Comparison of ENCODE assay signal across 29 cellular contexts in genomic region chr17:67353161-67353560, GRCh38.
"Had no signal": no experiment of that assay in that cellular context is flagged by ENCODE, and none has a peak within 500 bp of the region (broad histone marks: within the 10 kb centered on the region; RNA-seq: fewer than 3 reads in every experiment).

No MANE protein-coding gene starts in this region.

- DNase-seq: activated CD4-positive, alpha-beta memory T cell treated with anti-CD3 and anti-CD28 coated beads, Interleukin-2, amount 10 ng/mL, durations not matched to agents 7 days and 5 days; activated CD4-positive, alpha-beta T cell treated with anti-CD3 and anti-CD28 coated beads, Interleukin-2, amount 50 U/mL, for 1 hour; activated CD4-positive, CD25-positive, alpha-beta regulatory T cell; activated effector memory CD4-positive, alpha-beta T cell treated with Interleukin-2 at 50 U/mL for 16 hours; activated naive CD4-positive, alpha-beta T cell; activated T-cell treated with anti-CD3 and anti-CD28 coated beads, Interleukin-2, amount 50 U/mL, for 1 hour; amygdala; brain microvascular endothelial cell; cerebellar nuclear complex; KG1; MV-4-11; NCI-H1092 treated with DMSO at 0.1 percent for 48 hours; NCI-H1417 treated with DMSO at 0.1 percent for 48 hours; NCI-H1694; NCI-H2029; NCI-H2107; NCI-H2171 treated with DMSO at 0.1 percent for 48 hours; NCI-H226; NCI-H526; NCI-H82; Peyer's patch; Right ventricle myocardium superior; SJCRH30; SK-N-SH; SW 1271; T-helper 9 cell had no signal

- H3K27me3 Mint-ChIP-seq: activated CD4-positive, alpha-beta memory T cell treated with anti-CD3 and anti-CD28 coated beads, Interleukin-2, amount 10 ng/mL, durations not matched to agents 7 days and 5 days; activated naive CD8-positive, alpha-beta T cell; IgD-negative memory B cell had no signal

- H3K4me1 Mint-ChIP-seq: IgD-negative memory B cell had no signal

- H3K9me3 Mint-ChIP-seq: activated CD4-positive, alpha-beta memory T cell treated with anti-CD3 and anti-CD28 coated beads, Interleukin-2, amount 10 ng/mL, durations not matched to agents 7 days and 5 days; activated T-helper 1 cell treated with anti-CD3 and anti-CD28 coated beads, Interleukin-12 subunit alpha, Interleukin-12 subunit beta, Interleukin-2, Interleukin-4 antibody, amounts not matched to agents 30 ng/mL and 10 ng/mL and 1 ng/mL, durations not matched to agents 14 hours and 24 hours and 36 hours; IgD-negative memory B cell had no signal

- H3K4me3 Mint-ChIP-seq: activated CD4-positive, alpha-beta memory T cell treated with anti-CD3 and anti-CD28 coated beads, Interleukin-2, amount 10 ng/mL, durations not matched to agents 7 days and 5 days; activated naive CD8-positive, alpha-beta T cell; activated T-helper 1 cell treated with anti-CD3 and anti-CD28 coated beads, Interleukin-12 subunit alpha, Interleukin-12 subunit beta, Interleukin-2, Interleukin-4 antibody, amounts not matched to agents 30 ng/mL and 10 ng/mL and 1 ng/mL, durations not matched to agents 14 hours and 24 hours and 36 hours; IgD-negative memory B cell had no signal

- H3K27ac Mint-ChIP-seq: activated CD4-positive, alpha-beta memory T cell treated with anti-CD3 and anti-CD28 coated beads, Interleukin-2, amount 10 ng/mL, durations not matched to agents 7 days and 5 days; activated naive CD8-positive, alpha-beta T cell; activated T-helper 1 cell treated with anti-CD3 and anti-CD28 coated beads, Interleukin-12 subunit alpha, Interleukin-12 subunit beta, Interleukin-2, Interleukin-4 antibody, amounts not matched to agents 30 ng/mL and 10 ng/mL and 1 ng/mL, durations not matched to agents 14 hours and 24 hours and 36 hours; IgD-negative memory B cell had no signal

- H3K36me3 Mint-ChIP-seq: IgD-negative memory B cell had no signal
